In genomic region chr12:89859513-89860220, GRCh38 we compare ENCODE assay signal across 22 cellular contexts.
DNase-seq lines count a peak whose midpoint lies in the region; ATAC-seq, FAIRE-seq and TF ChIP-seq lines count a peak whose summit lies in the region.
"Had no signal": no experiment of that assay in that cellular context is flagged by ENCODE, and none has a peak within 500 bp of the region (broad histone marks: within the 10 kb centered on the region; RNA-seq: fewer than 3 reads in every experiment).

No MANE protein-coding gene starts in this region.

- H3K27me3 ChIP-seq in OCI-LY3 (ENCODE audit: low read depth, low read length) (peaks cover 15% of the 10 kb centered on the region), foreskin keratinocyte (no peaks in the 10 kb centered on the region), small intestine (ENCODE audit: control insufficient read depth in 2 of 2, insufficient read depth in 2 of 2, low read length in 2 of 2) (no peaks in the 10 kb centered on the region)
- H3K27me3 ChIP-seq: BLaER1, left lung had no signal

- no peaks in the 10 kb centered on the region for H3K79me2 ChIP-seq in OCI-LY3 (ENCODE audit: low read length)
- H3K79me2 ChIP-seq: parathyroid adenoma had no signal

- H3K27ac Mint-ChIP-seq in activated CD4-positive, alpha-beta T cell treated with anti-CD3 and anti-CD28 coated beads for 36 hours: no peak overlapping the region

- H3K4me3 ChIP-seq in OCI-LY3 (ENCODE audit: low read length) (no peak overlapping the region), small intestine (ENCODE audit: low read depth in 1 of 2, low read length in 2 of 2) (no peak overlapping the region)
- H3K4me3 ChIP-seq: BLaER1, left lung, SK-N-MC had no signal

- FAIRE-seq in small intestine (lab: Jason Lieb, UNC): no peak
- FAIRE-seq: astrocyte, RCC 7860 had no signal

- peak overlapping the region; percentile 71; the same call in 1 of the 2 replicates for H3K4me2 ChIP-seq in OCI-LY3 (ENCODE audit: low read length)
- H3K4me2 ChIP-seq: BLaER1 had no signal

- no peak for ATAC-seq in activated CD4-positive, alpha-beta T cell treated with anti-CD3 and anti-CD28 coated beads for 36 hours
- no peak for ATAC-seq in foreskin keratinocyte
- ATAC-seq in HG02588 (IDR thresholded peaks at IDR 0.05; ENCODE audit: unreplicated experiment): no peak
- ATAC-seq in HG03097 (IDR thresholded peaks at IDR 0.05; ENCODE audit: low FRiP score, unreplicated experiment): no peak
- ATAC-seq: left lung had no signal

- CTCF ChIA-PET in activated CD4-positive, alpha-beta T cell treated with anti-CD3 and anti-CD28 coated beads for 36 hours (lab: Charles Lee): no interaction called here

- H3K27ac ChIP-seq in OCI-LY3 (ENCODE audit: low read length) (no peak overlapping the region), foreskin keratinocyte (no peak overlapping the region), small intestine (ENCODE audit: low read depth in 1 of 2, low read length in 1 of 2) (no peak overlapping the region)
- H3K27ac ChIP-seq: BLaER1, left lung, parathyroid adenoma, SK-N-MC had no signal

- H3K36me3 Mint-ChIP-seq in activated CD4-positive, alpha-beta T cell treated with anti-CD3 and anti-CD28 coated beads for 36 hours (ENCODE audit: low read depth): peaks cover 2% of the 10 kb centered on the region

- peak; percentile 24 for TF ChIP-seq CTCF in OCI-LY3 (IDR thresholded peaks at IDR 0.05; ENCODE audit: low read depth, low read length)
- peak; percentile 13 for TF ChIP-seq CTCF in foreskin keratinocyte (conservative IDR thresholded peaks at IDR 0.05)

- H3K4me3 Mint-ChIP-seq in activated CD4-positive, alpha-beta T cell treated with anti-CD3 and anti-CD28 coated beads for 36 hours: no peak overlapping the region

- DNase-seq in activated CD4-positive, alpha-beta T cell treated with anti-CD3 and anti-CD28 coated beads for 36 hours: peak; percentile 15
- DNase-seq in activated CD4-positive, alpha-beta T cell treated with anti-CD3 and anti-CD28 coated beads for 1 hour: no peak
- DNase-seq in foreskin keratinocyte (no peak), small intestine (peak; percentile 60), dedifferentiated amniotic fluid mesenchymal stem cell (ENCODE audit: extremely low spot score) (no peak)
- DNase-seq: 8988T; activated CD4-positive, alpha-beta T cell treated with anti-CD3 and anti-CD28 coated beads for 4 hours; activated naive CD4-positive, alpha-beta T cell treated with Interleukin-2 at 50 U/mL for 16 hours; DMS79 treated with DMSO at 0.1 percent for 48 hours; foreskin melanocyte; GOT3; left lung; NCI-H1417 treated with DMSO at 0.1 percent for 48 hours; NCI-H774 had no signal

- H3K36me3 ChIP-seq in OCI-LY3 (replicated peaks; ENCODE audit: low read depth, low read length) (no peaks in the 10 kb centered on the region), small intestine (ENCODE audit: control insufficient read depth in 2 of 2, insufficient read depth in 2 of 2, low read length in 2 of 2) (no peaks in the 10 kb centered on the region)
- H3K36me3 ChIP-seq: BLaER1, left lung had no signal

- 0 to 43% (median 7%) methylated on average over 1 of the region's 1 CpG for WGBS in small intestine, 3 donors

- no peaks in the 10 kb centered on the region for H3K27me3 Mint-ChIP-seq in activated CD4-positive, alpha-beta T cell treated with anti-CD3 and anti-CD28 coated beads for 36 hours

- H3K9ac ChIP-seq in OCI-LY3 (ENCODE audit: low read length): no peak overlapping the region
- H3K9ac ChIP-seq: BLaER1, parathyroid adenoma had no signal

- H2AFZ ChIP-seq in OCI-LY3 (ENCODE audit: low read depth, low read length): no peak overlapping the region
- H2AFZ ChIP-seq: parathyroid adenoma had no signal

- H3K4me1 ChIP-seq in OCI-LY3 (ENCODE audit: low read length) (peaks cover 72% of the 10 kb centered on the region), foreskin keratinocyte (no peaks in the 10 kb centered on the region), small intestine (ENCODE audit: control insufficient read depth in 2 of 2, insufficient read depth in 1 of 2, low read depth in 1 of 2, low read length in 1 of 2) (no peaks in the 10 kb centered on the region)
- H3K4me1 ChIP-seq: parathyroid adenoma had no signal

- H4K20me1 ChIP-seq in OCI-LY3 (ENCODE audit: insufficient read depth, low read length): no peaks in the 10 kb centered on the region
- H4K20me1 ChIP-seq: BLaER1 had no signal

- POLR2A ChIA-PET in activated CD4-positive, alpha-beta T cell treated with anti-CD3 and anti-CD28 coated beads for 36 hours (lab: Charles Lee): no interaction called here

- H3K9me3 Mint-ChIP-seq in activated CD4-positive, alpha-beta T cell treated with anti-CD3 and anti-CD28 coated beads for 36 hours (ENCODE audit: low read depth): peaks cover 8% of the 10 kb centered on the region

- intact Hi-C loops in activated CD4-positive, alpha-beta T cell treated with anti-CD3 and anti-CD28 coated beads for 36 hours (cut with DNase I, micrococcal nuclease): loop anchor here (2.0 to 5.0 kb wide), 7 partner anchors 88 to 507 kb away; partner anchors contain the start of gene DUSP6 (in 1 of the 2)

- H3K4me1 Mint-ChIP-seq in activated CD4-positive, alpha-beta T cell treated with anti-CD3 and anti-CD28 coated beads for 36 hours: peaks cover 82% of the 10 kb centered on the region

- no peaks in the 10 kb centered on the region for H3K9me3 ChIP-seq in OCI-LY3 (ENCODE audit: insufficient read depth, low read length)
- H3K9me3 ChIP-seq in small intestine (ENCODE audit: control insufficient read depth, low read depth): no peaks in the 10 kb centered on the region
- H3K9me3 ChIP-seq: BLaER1, left lung had no signal

Comparison
In these comparisons a context has a peak if more than half of its experiments do, and no peak if none do; other contexts are left out.
1. DNase-seq: peak in activated CD4-positive, alpha-beta T cell treated with anti-CD3 and anti-CD28 coated beads for 36 hours (single experiment) and small intestine (single experiment); none in activated CD4-positive, alpha-beta T cell treated with anti-CD3 and anti-CD28 coated beads for 1 hour (single experiment), foreskin keratinocyte (0 of 2) and dedifferentiated amniotic fluid mesenchymal stem cell (single experiment).